ENCODE assay signal across 28 cellular contexts in genomic region chr11:117170210-117170609, GRCh38. TPM values are rescaled to one million over a fixed set of nuclear protein-coding genes. Genes with fewer than 3 reads are reported as not detected.
DNase-seq lines count a peak whose midpoint lies in the region; ATAC-seq, FAIRE-seq and TF ChIP-seq lines count a peak whose summit lies in the region.
"Had no signal": no experiment of that assay in that cellular context is flagged by ENCODE, and none has a peak within 500 bp of the region (broad histone marks: within the 10 kb centered on the region; RNA-seq: fewer than 3 reads in every experiment).

No MANE protein-coding gene starts in this region.

- POLR2A ChIA-PET in HepG2 (lab: Yijun Ruan, JAX): interaction anchor here (1.6 kb wide), 1 partner anchor 8 kb away, joined by 4 read pairs; the partner anchor contains the start of gene SIDT2

- no peak overlapping the region for H3K27ac ChIP-seq in HepG2 (ENCODE audit: extremely low read length, insufficient read depth, low read length)
- H3K27ac ChIP-seq in right lobe of liver: no peak overlapping the region
- peak overlapping the region; percentile 70 for H3K27ac ChIP-seq in psoas muscle

- in situ Hi-C loops in HepG2 (cut with HindIII; ENCODE audit: extremely low pct_ligation_motif_present, low pct_unique_long_range_greater_than_20kb): no loop called here

- H3K4me3 ChIP-seq in HepG2 (replicated peaks in 1 of 3; ENCODE audit: insufficient read depth in 1 of 3, low read depth in 2 of 3, low read length in 3 of 3) (no peak overlapping the region), right lobe of liver (no peak overlapping the region), psoas muscle (no peak overlapping the region)

- peaks cover 13% of the 10 kb centered on the region; the same call in 1 of the 2 replicates for H3K4me1 ChIP-seq in HepG2 (ENCODE audit: insufficient read depth, low read length)
- peaks cover 0 to 3% (median 0%) of the 10 kb centered on the region in 4 donors for H3K4me1 ChIP-seq in right lobe of liver
- H3K4me1 ChIP-seq in psoas muscle: peaks cover 39% of the 10 kb centered on the region

- H3K9ac ChIP-seq in HepG2 (ENCODE audit: insufficient read depth, low read depth, low read length): no peak overlapping the region

- 97% methylated on average over 9 of the region's 9 CpGs for WGBS in HepG2 (ENCODE audit: low lambda C conversion rate)
- whole genome bisulfite sequencing in right lobe of liver (ENCODE audit: insufficient coverage, low coverage, low lambda C conversion rate, missing lambda C conversion rate): 98% methylated on average over 8 of the region's 9 CpGs
- WGBS in psoas muscle, 3 donors: 40 to 72% (median 45%) methylated on average over 9 of the region's 9 CpGs

- H3K4me2 ChIP-seq in HepG2 (ENCODE audit: low read depth, low read length): no peak overlapping the region

- FAIRE-seq in HepG2 (lab: Jason Lieb, UNC): no peak
- FAIRE-seq: A204.1, bronchial epithelial cell, colon, small intestine had no signal

- H2AFZ ChIP-seq in HepG2 (ENCODE audit: low read length): no peak overlapping the region

- DNase-seq in HepG2 (ENCODE audit: low spot score) (no peak), right lobe of liver (no peak), left kidney (ENCODE audit: low read depth, low spot score) (peak; percentile 96), psoas muscle (no peak), NCI-H510A treated with DMSO at 0.1 percent for 48 hours (lab: John Stamatoyannopoulos, UW) (no peak), NCI-H446 (lab: John Stamatoyannopoulos, UW) (no peak), HuH-7.5 (ENCODE audit: low spot score) (no peak)
- DNase-seq in central memory CD4-positive, alpha-beta T cell: no peak
- DNase-seq: activated CD4-positive, alpha-beta T cell treated with anti-CD3 and anti-CD28 coated beads, Interleukin-2, amount 50 U/mL, for 48 hours; activated CD4-positive, CD25-positive, alpha-beta regulatory T cell; activated naive CD4-positive, alpha-beta T cell treated with anti-CD3 and anti-CD28 coated beads, Interleukin-2, amount 50 U/mL, for 16 hours; Calu3; DMS79; effector memory CD4-positive, alpha-beta T cell; GDM1; glutamatergic neuron; mesendoderm; NCI-H1092 treated with DMSO at 0.1 percent for 48 hours; NCI-H187; NCI-H2171; NCI-H524 treated with DMSO at 0.1 percent for 48 hours; small intestine; stimulated activated naive CD8-positive, alpha-beta T cell treated with anti-CD3 and anti-CD28 coated beads, Interleukin-15, Interleukin-2, amounts not matched to agents 100 U/mL and 50 U/mL, for 24 hours; T-helper 1 cell had no signal

- TF ChIP-seq CTCF in HepG2 (CRISPR knock-in tag; IDR thresholded peaks at IDR 0.05) (no peak), right lobe of liver (IDR thresholded peaks at IDR 0.05) (no peak), psoas muscle (IDR thresholded peaks at IDR 0.05) (no peak)

- TF ChIP-seq RAD21 in HepG2 (CRISPR knock-in tag; IDR thresholded peaks at IDR 0.05): no peak

- BruUV-seq in HepG2 (replicated peaks; lab: Mats Ljungman, UMichigan): TSS peak; percentile 22

- H3K9me3 ChIP-seq in HepG2 (ENCODE audit: low read length) (no peaks in the 10 kb centered on the region), right lobe of liver (no peaks in the 10 kb centered on the region), psoas muscle (no peaks in the 10 kb centered on the region)

- no peak for TF ChIP-seq POLR2A in HepG2 (IDR thresholded peaks at IDR 0.05; ENCODE audit: insufficient read depth in 1 of 2, low read depth in 2 of 2, low read length in 2 of 2)
- TF ChIP-seq POLR2A in right lobe of liver (IDR thresholded peaks at IDR 0.05): no peak

- H3K27me3 ChIP-seq in HepG2 (ENCODE audit: control insufficient read depth in 1 of 2, insufficient read depth in 2 of 2, low read length in 2 of 2) (no peaks in the 10 kb centered on the region), right lobe of liver (no peaks in the 10 kb centered on the region), psoas muscle (ENCODE audit: insufficient read depth in 3 of 3, low read length in 2 of 3) (no peaks in the 10 kb centered on the region)

- no peak for ATAC-seq in HepG2
- no peak for ATAC-seq in right lobe of liver
- peak; percentile 63 to 76 (median 73) for ATAC-seq in psoas muscle
- ATAC-seq: left lobe of liver; stimulated activated naive CD8-positive, alpha-beta T cell treated with anti-CD3 and anti-CD28 coated beads, Interleukin-15, Interleukin-2, amounts not matched to agents 100 U/mL and 50 U/mL, for 24 hours had no signal

- intact Hi-C loops in HepG2 (cut with micrococcal nuclease; ENCODE audit: unreplicated experiment): no loop called here
- intact Hi-C loops in right lobe of liver (cut with DNase I): loop anchor here in 1 of 2 donors (10.0 kb wide), 1 partner anchor 55 kb away; no protein-coding TSS in a partner anchor
- intact Hi-C loops in psoas muscle (cut with DNase I): no loop called here

- no peak for TF ChIP-seq EP300 in HepG2 (IDR thresholded peaks at IDR 0.05; ENCODE audit: low read depth in 2 of 2, low read length in 2 of 2)
- no peak for TF ChIP-seq EP300 in HepG2 (CRISPR knock-in tag; IDR thresholded peaks at IDR 0.05; ENCODE audit: borderline replicate concordance)

- H3K79me2 ChIP-seq in HepG2 (ENCODE audit: insufficient read depth, low read length): no peaks in the 10 kb centered on the region

- peaks cover 8 to 41% of the 10 kb centered on the region in 2 experiments; a peak in 4 of 5 replicates for H3K36me3 ChIP-seq in HepG2 (replicated peaks in 1 of 2; ENCODE audit: control insufficient read depth in 1 of 2, insufficient read depth in 2 of 2, low read length in 2 of 2)
- H3K36me3 ChIP-seq in right lobe of liver: peaks cover 0 to 41% (median 13%) of the 10 kb centered on the region in 4 donors
- peaks cover 0 to 45% of the 10 kb centered on the region in 2 donors for H3K36me3 ChIP-seq in psoas muscle (ENCODE audit: insufficient read depth in 1 of 2, low read depth in 1 of 2)

- CTCF ChIA-PET in HepG2 (lab: Yijun Ruan, JAX; ENCODE audit: low intra/inter-chr PET ratio, low total read pairs): no interaction called here

- no peaks in the 10 kb centered on the region for H4K20me1 ChIP-seq in HepG2 (ENCODE audit: insufficient read depth, low read length)

RNA-seq across cellular contexts. Expression of gene SIDT2, which starts 8.3 kb away (rescaled TPM):
- 6.8 and 11.5 TPM in 2 replicates for total RNA-seq in HepG2 (2016; rRNA removed; fragmentation: Illumina TruSeq; extraction: Trizol)
- total RNA-seq in HepG2 (2016; cell fraction: cytosol; rRNA removed; fragmentation: Illumina TruSeq; extraction: Trizol; ENCODE audit: low read depth): 8.7 and 10.3 TPM in 2 replicates
- total RNA-seq in HepG2 (2016; cell fraction: insoluble cytoplasmic fraction; rRNA removed; fragmentation: Illumina TruSeq; extraction: Trizol): 6.4 and 12.0 TPM in 2 replicates
- total RNA-seq in HepG2 (2016; cell fraction: membrane; rRNA removed; fragmentation: Illumina TruSeq; extraction: Trizol): 8.6 and 9.5 TPM in 2 replicates
- total RNA-seq in HepG2 (2016; cell fraction: nucleus; rRNA removed; fragmentation: Illumina TruSeq; extraction: Trizol): 15.6 and 17.2 TPM in 2 replicates
- polyA plus RNA-seq in HepG2 (2011; rRNA removed): 26.8 and 28.0 TPM in 2 replicates
- polyA plus RNA-seq in HepG2 (2011; cell fraction: cytosol; rRNA removed): 10.5 and 14.3 TPM in 2 replicates
- polyA plus RNA-seq in HepG2 (2011; cell fraction: nucleus; rRNA removed): 82.0 and 109 TPM in 2 replicates
- 15.1 and 15.4 TPM in 2 replicates for polyA plus RNA-seq in HepG2 (2012)
- polyA plus RNA-seq in HepG2 (2016; cell fraction: cytosol; fragmentation: Illumina TruSeq; extraction: Trizol; ENCODE audit: low read depth): 1.9 and 2.2 TPM in 2 replicates
- 7.8 and 8.9 TPM in 2 replicates for polyA plus RNA-seq in HepG2 (2016; cell fraction: insoluble cytoplasmic fraction; fragmentation: Illumina TruSeq; extraction: Trizol; ENCODE audit: low read depth)
- polyA plus RNA-seq in HepG2 (2016; cell fraction: membrane; fragmentation: Illumina TruSeq; extraction: Trizol; ENCODE audit: low read depth): 6.0 and 6.6 TPM in 2 replicates
- polyA plus RNA-seq in HepG2 (2016; cell fraction: nucleus; fragmentation: Illumina TruSeq; extraction: Trizol; ENCODE audit: insufficient read depth, low read depth): 24.9 and 26.7 TPM in 2 replicates
- 25.1 and 71.4 TPM in 2 replicates for polyA minus RNA-seq in HepG2 (2011; rRNA and poly(A)+ RNA removed; ENCODE audit: low replicate concordance)
- polyA minus RNA-seq in HepG2 (2011; cell fraction: cytosol; rRNA and poly(A)+ RNA removed): 11.7 and 19.1 TPM in 2 replicates
- 32.3 and 34.8 TPM in 2 replicates for polyA minus RNA-seq in HepG2 (2011; cell fraction: nucleus; rRNA and poly(A)+ RNA removed)
- total RNA-seq in right lobe of liver: 10 to 100 TPM; 24.6 to 49.9 (median 35.5) TPM
- total RNA-seq in psoas muscle: 10 to 100 TPM; 12.6 to 22.8 (median 19.9) TPM
- 10 to 100 TPM in 1 of 3 donors, 1 to 10 TPM in 2; 7.1 to 10.5 (median 7.3) TPM for polyA plus RNA-seq in psoas muscle

RNA-seq across cellular contexts. Expression of gene PAFAH1B2, which starts 26.1 kb away (rescaled TPM):
- total RNA-seq in HepG2 (2016; rRNA removed; fragmentation: Illumina TruSeq; extraction: Trizol) (104 and 178 TPM in 2 replicates), right lobe of liver (10 to 100 TPM; 22.2 to 39.1 (median 29.3) TPM), psoas muscle (10 to 100 TPM; 30.8 to 46.3 (median 35.7) TPM)
- total RNA-seq in HepG2 (2016; cell fraction: cytosol; rRNA removed; fragmentation: Illumina TruSeq; extraction: Trizol; ENCODE audit: low read depth): 34.4 and 37.3 TPM in 2 replicates
- 107 and 164 TPM in 2 replicates for total RNA-seq in HepG2 (2016; cell fraction: insoluble cytoplasmic fraction; rRNA removed; fragmentation: Illumina TruSeq; extraction: Trizol)
- 37.1 and 43.1 TPM in 2 replicates for total RNA-seq in HepG2 (2016; cell fraction: membrane; rRNA removed; fragmentation: Illumina TruSeq; extraction: Trizol)
- total RNA-seq in HepG2 (2016; cell fraction: nucleus; rRNA removed; fragmentation: Illumina TruSeq; extraction: Trizol): 42.3 and 46.9 TPM in 2 replicates
- polyA plus RNA-seq in HepG2 (2011; rRNA removed) (27.0 and 28.8 TPM in 2 replicates), psoas muscle (10 to 100 TPM; 13.0 to 25.4 (median 17.4) TPM)
- 21.8 and 24.3 TPM in 2 replicates for polyA plus RNA-seq in HepG2 (2011; cell fraction: cytosol; rRNA removed)
- polyA plus RNA-seq in HepG2 (2011; cell fraction: nucleus; rRNA removed): 15.1 and 15.4 TPM in 2 replicates
- polyA plus RNA-seq in HepG2 (2012): 23.9 and 26.9 TPM in 2 replicates
- polyA plus RNA-seq in HepG2 (2016; cell fraction: cytosol; fragmentation: Illumina TruSeq; extraction: Trizol; ENCODE audit: low read depth): 2.7 and 3.0 TPM in 2 replicates
- 70.7 and 75.2 TPM in 2 replicates for polyA plus RNA-seq in HepG2 (2016; cell fraction: insoluble cytoplasmic fraction; fragmentation: Illumina TruSeq; extraction: Trizol; ENCODE audit: low read depth)
- 12.5 and 14.8 TPM in 2 replicates for polyA plus RNA-seq in HepG2 (2016; cell fraction: membrane; fragmentation: Illumina TruSeq; extraction: Trizol; ENCODE audit: low read depth)
- 26.9 and 30.3 TPM in 2 replicates for polyA plus RNA-seq in HepG2 (2016; cell fraction: nucleus; fragmentation: Illumina TruSeq; extraction: Trizol; ENCODE audit: insufficient read depth, low read depth)
- 84.0 and 119 TPM in 2 replicates for polyA minus RNA-seq in HepG2 (2011; rRNA and poly(A)+ RNA removed; ENCODE audit: low replicate concordance)
- polyA minus RNA-seq in HepG2 (2011; cell fraction: cytosol; rRNA and poly(A)+ RNA removed): 68.8 and 69.8 TPM in 2 replicates
- polyA minus RNA-seq in HepG2 (2011; cell fraction: nucleus; rRNA and poly(A)+ RNA removed): 42.0 and 56.1 TPM in 2 replicates

RNA-seq across cellular contexts. Expression of gene TAGLN, which starts 29.0 kb away (rescaled TPM):
- total RNA-seq in HepG2 (2016; rRNA removed; fragmentation: Illumina TruSeq; extraction: Trizol) (75.4 and 93.7 TPM in 2 replicates), right lobe of liver (100 to 1,000 TPM in 4 of 6 experiments, 10 to 100 TPM in 2; 41.2 to 158 (median 112) TPM), psoas muscle (10 to 100 TPM; 36.2 to 73.0 (median 51.7) TPM)
- total RNA-seq in HepG2 (2016; cell fraction: cytosol; rRNA removed; fragmentation: Illumina TruSeq; extraction: Trizol; ENCODE audit: low read depth): 15.8 and 16.5 TPM in 2 replicates
- 83.7 and 102 TPM in 2 replicates for total RNA-seq in HepG2 (2016; cell fraction: insoluble cytoplasmic fraction; rRNA removed; fragmentation: Illumina TruSeq; extraction: Trizol)
- 20.1 and 22.3 TPM in 2 replicates for total RNA-seq in HepG2 (2016; cell fraction: membrane; rRNA removed; fragmentation: Illumina TruSeq; extraction: Trizol)
- total RNA-seq in HepG2 (2016; cell fraction: nucleus; rRNA removed; fragmentation: Illumina TruSeq; extraction: Trizol): 36.8 and 37.1 TPM in 2 replicates
- polyA plus RNA-seq in HepG2 (2011; rRNA removed) (12.6 and 14.1 TPM in 2 replicates), psoas muscle (100 to 1,000 TPM in 2 of 3 donors, 10 to 100 TPM in 1; 86.5 to 140 (median 117) TPM)
- polyA plus RNA-seq in HepG2 (2011; cell fraction: cytosol; rRNA removed): 11.6 and 11.8 TPM in 2 replicates
- polyA plus RNA-seq in HepG2 (2011; cell fraction: nucleus; rRNA removed): 25.0 and 34.5 TPM in 2 replicates
- 3.6 and 5.8 TPM in 2 replicates for polyA plus RNA-seq in HepG2 (2012)
- 19.4 and 20.0 TPM in 2 replicates for polyA plus RNA-seq in HepG2 (2016; cell fraction: cytosol; fragmentation: Illumina TruSeq; extraction: Trizol; ENCODE audit: low read depth)
- polyA plus RNA-seq in HepG2 (2016; cell fraction: insoluble cytoplasmic fraction; fragmentation: Illumina TruSeq; extraction: Trizol; ENCODE audit: low read depth): 110 TPM in 2 replicates
- 20.4 and 20.8 TPM in 2 replicates for polyA plus RNA-seq in HepG2 (2016; cell fraction: membrane; fragmentation: Illumina TruSeq; extraction: Trizol; ENCODE audit: low read depth)
- polyA plus RNA-seq in HepG2 (2016; cell fraction: nucleus; fragmentation: Illumina TruSeq; extraction: Trizol; ENCODE audit: insufficient read depth, low read depth): 55.4 and 61.9 TPM in 2 replicates
- polyA minus RNA-seq in HepG2 (2011; rRNA and poly(A)+ RNA removed; ENCODE audit: low replicate concordance): 1.5 and 8.0 TPM in 2 replicates
- 2.4 and 3.3 TPM in 2 replicates for polyA minus RNA-seq in HepG2 (2011; cell fraction: cytosol; rRNA and poly(A)+ RNA removed)
- 5.0 and 7.5 TPM in 2 replicates for polyA minus RNA-seq in HepG2 (2011; cell fraction: nucleus; rRNA and poly(A)+ RNA removed)

Comparison
In these comparisons a context has a peak if more than half of its experiments do, and no peak if none do; other contexts are left out.
1. ATAC-seq: peak in psoas muscle (4 of 4); none in HepG2 (single experiment) and right lobe of liver (0 of 4).